8 cellular contexts compared by ENCODE assay signal in genomic region chr5:173035904-173036707, GRCh38. TPM values are rescaled to one million over a fixed set of nuclear protein-coding genes. Genes with fewer than 3 reads are reported as not detected.
DNase-seq lines count a peak whose midpoint lies in the region; ATAC-seq and TF ChIP-seq lines count a peak whose summit lies in the region.

No MANE protein-coding gene starts in this region.

- no peaks in the 10 kb centered on the region for H3K9me3 ChIP-seq in ovary

- peaks cover 33% of the 10 kb centered on the region for H3K36me3 Mint-ChIP-seq in activated CD4-positive, alpha-beta memory T cell treated with anti-CD3 and anti-CD28 coated beads, Interleukin-2, amount 10 ng/mL, durations not matched to agents 7 days and 5 days (ENCODE audit: low read depth)

- POLR2A ChIA-PET in activated CD4-positive, alpha-beta memory T cell treated with anti-CD3 and anti-CD28 coated beads, Interleukin-2, amount 10 ng/mL, durations not matched to agents 7 days and 5 days (lab: Charles Lee), result interaction anchor here (1.2 to 2.7 kb wide), 9 partner anchors 9 to 265 kb away, joined by 3 to 48 read pairs (median 8); partner anchors contain the start of genes ATP6V0E1, BNIP1, DUSP1 and RPL26L1

- intact Hi-C loops in ovary (cut with DNase I), result no loop called here

- ATAC-seq in HG02840 (IDR thresholded peaks at IDR 0.05; ENCODE audit: low FRiP score, unreplicated experiment), result peak; percentile 49

- no peak for TF ChIP-seq POLR2A in ovary (IDR thresholded peaks at IDR 0.05)

- WGBS in ovary, 3 donors, result 89 to 92% (median 90%) methylated on average over 24 of the region's 24 CpGs

- no peak for TF ChIP-seq EP300 in ovary (IDR thresholded peaks at IDR 0.05)

- peak overlapping the region; percentile 96 for H3K27ac Mint-ChIP-seq in activated CD4-positive, alpha-beta memory T cell treated with anti-CD3 and anti-CD28 coated beads, Interleukin-2, amount 10 ng/mL, durations not matched to agents 7 days and 5 days

- CTCF ChIA-PET in activated CD4-positive, alpha-beta memory T cell treated with anti-CD3 and anti-CD28 coated beads, Interleukin-2, amount 10 ng/mL, durations not matched to agents 7 days and 5 days (lab: Charles Lee), result interaction anchor here (1.3 to 2.0 kb wide), 5 partner anchors 21 to 109 kb away, joined by 3 to 14 read pairs (median 6); partner anchors contain the start of genes ATP6V0E1 and BNIP1

- peak overlapping the region; percentile 71 for H3K4me3 Mint-ChIP-seq in activated CD4-positive, alpha-beta memory T cell treated with anti-CD3 and anti-CD28 coated beads, Interleukin-2, amount 10 ng/mL, durations not matched to agents 7 days and 5 days

- H3K27ac ChIP-seq in ovary (peak overlapping the region; percentile 6 to 72), substantia nigra (ENCODE audit: low read depth, low read length, poor library complexity, severe bottlenecking) (no peak overlapping the region)

- peaks cover 14% of the 10 kb centered on the region for H3K4me1 ChIP-seq in ovary (ENCODE audit: insufficient read depth)

- no peaks in the 10 kb centered on the region for H3K27me3 ChIP-seq in ovary

- peaks cover 51% of the 10 kb centered on the region for H3K4me1 Mint-ChIP-seq in activated CD4-positive, alpha-beta memory T cell treated with anti-CD3 and anti-CD28 coated beads, Interleukin-2, amount 10 ng/mL, durations not matched to agents 7 days and 5 days

- no peaks in the 10 kb centered on the region for H3K36me3 ChIP-seq in ovary

- TF ChIP-seq CTCF in ovary (IDR thresholded peaks at IDR 0.05), result no peak

- H3K9me3 Mint-ChIP-seq in activated CD4-positive, alpha-beta memory T cell treated with anti-CD3 and anti-CD28 coated beads, Interleukin-2, amount 10 ng/mL, durations not matched to agents 7 days and 5 days, result no peaks in the 10 kb centered on the region

- no peak overlapping the region for H3K4me3 ChIP-seq in ovary

- DNase-seq in activated CD8-positive, alpha-beta memory T cell treated with anti-CD3 and anti-CD28 coated beads, Interleukin-2, amount 50 U/mL, for 48 hours, result peak; percentile 59
- DNase-seq in activated CD8-positive, alpha-beta memory T cell treated with anti-CD3 and anti-CD28 coated beads, Interleukin-2, amount 50 U/mL, for 4 hours, result no peak
- peak; percentile 20 for DNase-seq in activated CD4-positive, alpha-beta memory T cell treated with anti-CD3 and anti-CD28 coated beads, Interleukin-2, amount 10 ng/mL, durations not matched to agents 7 days and 5 days
- DNase-seq in ovary (no peak), kidney glomerular epithelial cell (lab: John Stamatoyannopoulos, UW) (no peak), A172 (ENCODE audit: low spot score) (no peak), substantia nigra (lab: John Stamatoyannopoulos, UW) (no peak)

- no peaks in the 10 kb centered on the region for H3K27me3 Mint-ChIP-seq in activated CD4-positive, alpha-beta memory T cell treated with anti-CD3 and anti-CD28 coated beads, Interleukin-2, amount 10 ng/mL, durations not matched to agents 7 days and 5 days

RNA-seq across cellular contexts. Expression of gene CREBRF, which starts 20.0 kb away (rescaled TPM):
- 10 to 100 TPM; 24.2 to 25.4 TPM for total RNA-seq in activated CD4-positive, alpha-beta memory T cell treated with anti-CD3 and anti-CD28 coated beads, Interleukin-2, amount 10 ng/mL, durations not matched to agents 7 days and 5 days
- 10 to 100 TPM; 25.2 to 45.9 (median 33.4) TPM for total RNA-seq in ovary
- polyA plus RNA-seq in ovary, result 10 to 100 TPM; 12.3 to 15.6 TPM
- 7.1 and 9.6 TPM in 2 replicates for total RNA-seq in A172 (2014; rRNA removed; shearing (Covaris generic))

RNA-seq across cellular contexts. Expression of gene ATP6V0E1, which starts 52.5 kb away (rescaled TPM):
- total RNA-seq in activated CD4-positive, alpha-beta memory T cell treated with anti-CD3 and anti-CD28 coated beads, Interleukin-2, amount 10 ng/mL, durations not matched to agents 7 days and 5 days, result 100 to 1,000 TPM; 163 to 166 TPM
- 100 to 1,000 TPM in 6 of 7 donors, 10 to 100 TPM in 1; 99.7 to 171 (median 161) TPM for total RNA-seq in ovary
- polyA plus RNA-seq in ovary, result 100 to 1,000 TPM; 211 to 376 TPM
- total RNA-seq in A172 (2014; rRNA removed; shearing (Covaris generic)), result 367 and 419 TPM in 2 replicates

Comparison
In these comparisons a context has a peak if more than half of its experiments do, and no peak if none do; other contexts are left out.
1. DNase-seq: peak in activated CD8-positive, alpha-beta memory T cell treated with anti-CD3 and anti-CD28 coated beads, Interleukin-2, amount 50 U/mL, for 48 hours (single experiment) and activated CD4-positive, alpha-beta memory T cell treated with anti-CD3 and anti-CD28 coated beads, Interleukin-2, amount 10 ng/mL, durations not matched to agents 7 days and 5 days (single experiment); none in activated CD8-positive, alpha-beta memory T cell treated with anti-CD3 and anti-CD28 coated beads, Interleukin-2, amount 50 U/mL, for 4 hours (single experiment), ovary (0 of 5), kidney glomerular epithelial cell (single experiment), A172 (single experiment) and substantia nigra (0 of 49).